In genomic region chr1:221965252-221965651, GRCh38 we compare ENCODE assay signal across 1 cellular context.
TF ChIP-seq lines count a peak whose summit lies in the region.

No MANE protein-coding gene starts in this region.

TF ChIP-seq in H1, 55 proteins besides CTCF, POLR2A, EP300 and RAD21 (continued from another document):
- TF ChIP-seq FOSL1 (IDR thresholded peaks at IDR 0.05; ENCODE audit: insufficient read depth, low read depth, low read length) (no peak), NANOG (IDR thresholded peaks at IDR 0.05; ENCODE audit: insufficient read depth, low read depth, low read length, poor library complexity, severe bottlenecking) (no peak), SP4 (IDR thresholded peaks at IDR 0.05; ENCODE audit: low read length) (no peak), KDM4A (IDR thresholded peaks at IDR 0.05; ENCODE audit: low read depth, low read length, severe bottlenecking) (no peak)
TF ChIP-seq in H1: peak in this region for 0.
